In genomic region chr3:45035441-45036301, GRCh38 we compare ENCODE assay signal across 8 cellular contexts. TPM values are rescaled to one million over a fixed set of nuclear protein-coding genes. Genes with fewer than 3 reads are reported as not detected.
DNase-seq lines count a peak whose midpoint lies in the region; ATAC-seq and TF ChIP-seq lines count a peak whose summit lies in the region.

No MANE protein-coding gene starts in this region.

- no peaks in the 10 kb centered on the region for H3K36me3 ChIP-seq in CD8-positive, alpha-beta memory T cell (ENCODE audit: insufficient read depth, low read length)

- H3K4me1 Mint-ChIP-seq in CD8-positive, alpha-beta memory T cell: peaks cover 18 to 34% (median 22%) of the 10 kb centered on the region in 3 donors
- H3K4me1 Mint-ChIP-seq in activated CD8-positive, alpha-beta T cell treated with anti-CD3 and anti-CD28 coated beads, Interleukin-2, amount 10 ng/mL, durations not matched to agents 7 days and 5 days (ENCODE audit: low read depth): peaks cover 40% of the 10 kb centered on the region

- no peaks in the 10 kb centered on the region for H3K9me3 Mint-ChIP-seq in CD8-positive, alpha-beta memory T cell
- H3K9me3 Mint-ChIP-seq in activated CD8-positive, alpha-beta T cell treated with anti-CD3 and anti-CD28 coated beads, Interleukin-2, amount 10 ng/mL, durations not matched to agents 7 days and 5 days (ENCODE audit: insufficient read depth): no peaks in the 10 kb centered on the region

- peak in 1 of 5 donors; percentile 22 for DNase-seq in CD8-positive, alpha-beta memory T cell
- DNase-seq in activated CD8-positive, alpha-beta T cell treated with anti-CD3 and anti-CD28 coated beads, Interleukin-2, amount 10 ng/mL, durations not matched to agents 7 days and 5 days: peak; percentile 54
- DNase-seq in fibroblast of mammary gland (ENCODE audit: low read depth) (peak; percentile 34), omental fat pad (ENCODE audit: low spot score) (no peak), NAMALWA (ENCODE audit: low spot score) (no peak)

- POLR2A ChIA-PET in CD8-positive, alpha-beta memory T cell (lab: Charles Lee): no interaction called here
- POLR2A ChIA-PET in activated CD8-positive, alpha-beta T cell treated with anti-CD3 and anti-CD28 coated beads, Interleukin-2, amount 10 ng/mL, durations not matched to agents 7 days and 5 days (lab: Charles Lee): no interaction called here

- peaks cover 36 to 60% of the 10 kb centered on the region in 2 donors for H3K27me3 Mint-ChIP-seq in CD8-positive, alpha-beta memory T cell
- peaks cover 7% of the 10 kb centered on the region for H3K27me3 Mint-ChIP-seq in activated CD8-positive, alpha-beta T cell treated with anti-CD3 and anti-CD28 coated beads, Interleukin-2, amount 10 ng/mL, durations not matched to agents 7 days and 5 days (ENCODE audit: low read depth)

- no peak overlapping the region for H3K27ac Mint-ChIP-seq in CD8-positive, alpha-beta memory T cell
- peak overlapping the region; percentile 59 for H3K27ac Mint-ChIP-seq in activated CD8-positive, alpha-beta T cell treated with anti-CD3 and anti-CD28 coated beads, Interleukin-2, amount 10 ng/mL, durations not matched to agents 7 days and 5 days

- H3K36me3 Mint-ChIP-seq in CD8-positive, alpha-beta memory T cell: peaks cover 0 to 8% (median 2%) of the 10 kb centered on the region in 3 donors
- no peaks in the 10 kb centered on the region for H3K36me3 Mint-ChIP-seq in activated CD8-positive, alpha-beta T cell treated with anti-CD3 and anti-CD28 coated beads, Interleukin-2, amount 10 ng/mL, durations not matched to agents 7 days and 5 days (ENCODE audit: low read depth)

- peaks cover 8% of the 10 kb centered on the region for H3K27me3 ChIP-seq in CD8-positive, alpha-beta memory T cell (ENCODE audit: insufficient read depth, low read length, poor library complexity, severe bottlenecking)

- ATAC-seq in activated CD8-positive, alpha-beta T cell treated with anti-CD3 and anti-CD28 coated beads, Interleukin-2, amount 10 ng/mL, durations not matched to agents 7 days and 5 days: peak; percentile 25
- ATAC-seq in omental fat pad (ENCODE audit: low FRiP score) (peak; percentile 43), GM19324 (IDR thresholded peaks at IDR 0.05; ENCODE audit: low FRiP score, unreplicated experiment) (no peak), GM18907 (IDR thresholded peaks at IDR 0.05; ENCODE audit: unreplicated experiment) (no peak)
- no peak for ATAC-seq in activated CD4-positive, CD25-positive, alpha-beta regulatory T cell treated with anti-CD3 and anti-CD28 coated beads, Interleukin-2, amount 50 U/mL, for 24 hours

- H3K4me3 ChIP-seq in CD8-positive, alpha-beta memory T cell (ENCODE audit: low read length): no peak overlapping the region
- peak overlapping the region; percentile 31 for H3K4me3 ChIP-seq in fibroblast of mammary gland (ENCODE audit: control insufficient read depth, low read depth, low read length)

- H3K4me1 ChIP-seq in CD8-positive, alpha-beta memory T cell (ENCODE audit: insufficient read depth, low read length): peaks cover 14% of the 10 kb centered on the region

- CTCF ChIA-PET in CD8-positive, alpha-beta memory T cell (lab: Charles Lee): interaction anchor here (1.2 to 11.6 kb wide), 5 partner anchors 14 to 182 kb away, joined by 3 to 181 read pairs (median 4); no protein-coding TSS in a partner anchor
- CTCF ChIA-PET in activated CD8-positive, alpha-beta T cell treated with anti-CD3 and anti-CD28 coated beads, Interleukin-2, amount 10 ng/mL, durations not matched to agents 7 days and 5 days (lab: Charles Lee): interaction anchor here (0.6 to 13.8 kb wide), 23 partner anchors 12 to 903 kb away, joined by 3 to 386 read pairs (median 4); partner anchors contain the start of genes EXOSC7 and ZDHHC3

- H3K27ac ChIP-seq in CD8-positive, alpha-beta memory T cell (ENCODE audit: low read depth, low read length): no peak overlapping the region

- H3K4me3 Mint-ChIP-seq in CD8-positive, alpha-beta memory T cell: peak overlapping the region in 6 of 7 donors; percentile 28 to 78 (median 68)
- peak overlapping the region; percentile 68 for H3K4me3 Mint-ChIP-seq in activated CD8-positive, alpha-beta T cell treated with anti-CD3 and anti-CD28 coated beads, Interleukin-2, amount 10 ng/mL, durations not matched to agents 7 days and 5 days

- H3K9me3 ChIP-seq in CD8-positive, alpha-beta memory T cell (ENCODE audit: low read length): no peaks in the 10 kb centered on the region

- no peak for TF ChIP-seq CTCF in fibroblast of mammary gland (conservative IDR thresholded peaks at IDR 0.05; ENCODE audit: control insufficient read depth, insufficient read depth, low read depth, low read length)
- TF ChIP-seq CTCF in omental fat pad (IDR thresholded peaks at IDR 0.05): no peak

RNA-seq across cellular contexts. Expression of gene CLEC3B, which starts 9.6 kb away (rescaled TPM):
- total RNA-seq in CD8-positive, alpha-beta memory T cell: under 1 TPM in 1 of 2 experiments, not detected in 1; 0.24 TPM
- polyA plus RNA-seq in CD8-positive, alpha-beta memory T cell: not detected
- under 1 TPM; 0.29 TPM for total RNA-seq in activated CD8-positive, alpha-beta T cell treated with anti-CD3 and anti-CD28 coated beads, Interleukin-2, amount 10 ng/mL, durations not matched to agents 7 days and 5 days
- total RNA-seq in omental fat pad: 100 to 1,000 TPM in 3 of 4 donors, 10 to 100 TPM in 1; 58.9 to 297 (median 125) TPM

RNA-seq across cellular contexts. Expression of gene EXOSC7, which starts 59.6 kb away (rescaled TPM):
- 10 to 100 TPM; 86.4 to 89.6 TPM for total RNA-seq in CD8-positive, alpha-beta memory T cell
- polyA plus RNA-seq in CD8-positive, alpha-beta memory T cell: 42.1 TPM
- total RNA-seq in activated CD8-positive, alpha-beta T cell treated with anti-CD3 and anti-CD28 coated beads, Interleukin-2, amount 10 ng/mL, durations not matched to agents 7 days and 5 days: 10 to 100 TPM; 49.5 to 50.1 TPM
- total RNA-seq in omental fat pad: 10 to 100 TPM; 31.7 to 47.7 (median 39.0) TPM

RNA-seq across cellular contexts. Expression of gene ZDHHC3, which starts 59.7 kb away (rescaled TPM):
- total RNA-seq in CD8-positive, alpha-beta memory T cell: 10 to 100 TPM; 40.9 to 41.8 TPM
- polyA plus RNA-seq in CD8-positive, alpha-beta memory T cell: 46.3 TPM
- 10 to 100 TPM; 62.3 to 71.3 TPM for total RNA-seq in activated CD8-positive, alpha-beta T cell treated with anti-CD3 and anti-CD28 coated beads, Interleukin-2, amount 10 ng/mL, durations not matched to agents 7 days and 5 days
- 10 to 100 TPM; 72.0 to 99.8 (median 80.1) TPM for total RNA-seq in omental fat pad

Comparison
In these comparisons a context has a peak if more than half of its experiments do, and no peak if none do; other contexts are left out.
1. DNase-seq: peak in activated CD8-positive, alpha-beta T cell treated with anti-CD3 and anti-CD28 coated beads, Interleukin-2, amount 10 ng/mL, durations not matched to agents 7 days and 5 days (single experiment) and fibroblast of mammary gland (single experiment); none in omental fat pad (single experiment) and NAMALWA (single experiment).
2. ATAC-seq: peak in activated CD8-positive, alpha-beta T cell treated with anti-CD3 and anti-CD28 coated beads, Interleukin-2, amount 10 ng/mL, durations not matched to agents 7 days and 5 days (single experiment) and omental fat pad (single experiment); none in GM19324 (single experiment), GM18907 (single experiment) and activated CD4-positive, CD25-positive, alpha-beta regulatory T cell treated with anti-CD3 and anti-CD28 coated beads, Interleukin-2, amount 50 U/mL, for 24 hours (0 of 2).
3. RNA of gene CLEC3B, which starts 9.6 kb away (total RNA-seq): 58.9 to 297 TPM in omental fat pad; 0.29 TPM in activated CD8-positive, alpha-beta T cell treated with anti-CD3 and anti-CD28 coated beads, Interleukin-2, amount 10 ng/mL, durations not matched to agents 7 days and 5 days and 0.24 TPM in CD8-positive, alpha-beta memory T cell; every median in the first group is over 10 times any median in the second.